1 cellular context compared by ENCODE assay signal in genomic region chr19:51354742-51355148, GRCh38.
TF ChIP-seq lines count a peak whose summit lies in the region.

No MANE protein-coding gene starts in this region.

TF ChIP-seq in K562, 482 proteins besides CTCF, POLR2A, EP300 and RAD21:
- TF ChIP-seq BRD4 (IDR thresholded peaks at IDR 0.05) (no peak), RAD51 (IDR thresholded peaks at IDR 0.05; ENCODE audit: borderline replicate concordance, low read depth) (no peak), ZKSCAN1 (IDR thresholded peaks at IDR 0.05; ENCODE audit: low read depth, low read length) (no peak), ZNF512 (tag; IDR thresholded peaks at IDR 0.05) (no peak), KDM1A (IDR thresholded peaks at IDR 0.05) (no peak), SP1 (CRISPR knock-in tag; IDR thresholded peaks at IDR 0.05) (no peak), ILF3 (IDR thresholded peaks at IDR 0.05; ENCODE audit: borderline replicate concordance) (no peak), BRD9 (IDR thresholded peaks at IDR 0.05; ENCODE audit: low read depth, partially characterized antibody) (no peak), RBM15 (IDR thresholded peaks at IDR 0.05; ENCODE audit: insufficient read depth, low read length) (no peak), ZBTB12 (CRISPR knock-in tag; IDR thresholded peaks at IDR 0.05) (no peak), ARID3A (IDR thresholded peaks at IDR 0.05; ENCODE audit: borderline replicate concordance, low read depth, low read length) (no peak), FOXA1 (IDR thresholded peaks at IDR 0.05; ENCODE audit: borderline replicate concordance) (no peak), MCM5 (IDR thresholded peaks at IDR 0.05; ENCODE audit: low read depth) (no peak), ZSCAN29 (IDR thresholded peaks at IDR 0.05) (no peak), CREBBP (IDR thresholded peaks at IDR 0.05; ENCODE audit: low read depth, low read length) (no peak), GATA2 (CRISPR knock-in tag; IDR thresholded peaks at IDR 0.05) (0 out of 2 replicates have a peak, but pooled peaks have one; percentile 9), SRSF1 (IDR thresholded peaks at IDR 0.05; ENCODE audit: low read depth, low read length) (no peak), MLLT1 (IDR thresholded peaks at IDR 0.05) (no peak), CXXC5 (CRISPR knock-in tag; IDR thresholded peaks at IDR 0.05) (peak; percentile 50; the same call in 1 of the 2 replicates), EHMT2 (IDR thresholded peaks at IDR 0.05) (no peak), CHD4 (IDR thresholded peaks at IDR 0.05; ENCODE audit: insufficient read depth, insufficient replicate concordance, low read depth, low read length, poor library complexity, severe bottlenecking) (no peak), NCOA1 (IDR thresholded peaks at IDR 0.05; ENCODE audit: low read depth) (no peak), TSHZ1 (CRISPR knock-in tag; IDR thresholded peaks at IDR 0.05) (no peak), ATF3 (IDR thresholded peaks at IDR 0.05) (no peak), ATF3 (CRISPR knock-in tag; conservative IDR thresholded peaks at IDR 0.05) (no peak), FUS (optimal IDR thresholded peaks at IDR 0.05; ENCODE audit: low read depth, low read length) (no peak), ELK1 (CRISPR knock-in tag; IDR thresholded peaks at IDR 0.05) (no peak), ZBTB11 (CRISPR knock-in tag; IDR thresholded peaks at IDR 0.05) (no peak), GTF2F1 (IDR thresholded peaks at IDR 0.05; ENCODE audit: low read depth, low read length) (no peak), PKNOX1 (IDR thresholded peaks at IDR 0.05) (peak; percentile 89), CSDE1 (IDR thresholded peaks at IDR 0.05) (no peak), USF1 (CRISPR knock-in tag; IDR thresholded peaks at IDR 0.05) (no peak), TEAD1 (CRISPR knock-in tag; IDR thresholded peaks at IDR 0.05) (0 out of 4 replicates have a peak, but pooled peaks of 1 of the 2 experiments have one; percentile 53), E2F6 (IDR thresholded peaks at IDR 0.05; ENCODE audit: borderline replicate concordance in 1 of 2, extremely low read depth in 1 of 2, insufficient read depth in 1 of 2, insufficient read length in 1 of 2, low read depth in 1 of 2, low read length in 1 of 2, poor library complexity in 1 of 2, severe bottlenecking in 1 of 2) (no peak), SOX6 (IDR thresholded peaks at IDR 0.05) (peak; percentile 52; the same call in 1 of the 2 replicates), TFAM (CRISPR knock-in tag; conservative IDR thresholded peaks at IDR 0.05) (no peak), RFX7 (CRISPR knock-in tag; IDR thresholded peaks at IDR 0.05) (no peak)
